ENCODE assay signal across 9 cellular contexts in the genomic region with DNA sequence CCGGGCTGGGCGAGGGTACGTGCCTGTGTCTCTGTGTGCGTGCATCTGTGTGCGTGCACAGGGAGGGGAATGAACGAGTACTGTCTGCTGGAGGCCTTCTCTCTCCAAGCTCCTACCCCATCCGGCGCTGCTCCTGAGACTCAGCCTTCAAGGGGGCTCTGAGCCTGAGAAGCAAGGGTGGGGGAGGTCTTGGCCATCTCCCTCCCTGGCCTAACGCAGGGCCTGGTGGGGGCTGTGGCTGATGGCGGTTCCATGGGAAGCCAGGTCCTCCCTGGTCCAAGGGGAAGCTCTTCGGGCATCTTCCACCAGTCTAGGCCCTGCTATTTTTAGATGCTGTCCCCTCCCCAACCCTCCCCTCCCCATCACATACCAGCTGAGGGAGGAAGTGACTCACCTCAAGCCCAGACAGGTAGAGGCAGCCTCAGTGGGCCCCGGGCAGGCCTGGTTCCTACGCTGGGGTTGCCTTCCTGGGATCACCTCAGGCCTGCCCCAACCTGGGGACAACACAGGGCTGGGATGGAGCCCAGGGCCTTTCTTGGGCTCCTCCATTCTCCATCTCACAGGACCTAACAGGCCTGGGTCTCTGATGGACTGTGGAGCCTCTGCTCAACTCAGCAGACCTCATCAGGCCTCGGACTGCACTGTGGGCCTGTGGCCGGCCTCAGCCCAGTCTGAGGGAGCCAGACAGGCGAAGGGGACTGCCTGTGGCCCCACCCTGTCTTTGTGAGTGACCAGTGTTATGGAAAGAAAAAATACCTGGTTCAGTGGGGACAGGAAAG. TPM values are rescaled to one million over a fixed set of nuclear protein-coding genes. Genes with fewer than 3 reads are reported as not detected.
DNase-seq lines count a peak whose midpoint lies in the region; ATAC-seq and TF ChIP-seq lines count a peak whose summit lies in the region.
"Had no signal": no experiment of that assay in that cellular context is flagged by ENCODE, and none has a peak within 500 bp of the region (broad histone marks: within the 10 kb centered on the region; RNA-seq: fewer than 3 reads in every experiment).

No MANE protein-coding gene starts in this region.

- H3K79me2 ChIP-seq in neural progenitor cell (ENCODE audit: low read depth): no peaks in the 10 kb centered on the region

- ATAC-seq in HG03196 (IDR thresholded peaks at IDR 0.05; ENCODE audit: unreplicated experiment): no peak
- ATAC-seq in HG03097 (IDR thresholded peaks at IDR 0.05; ENCODE audit: low FRiP score, unreplicated experiment): no peak

- no TSS peak for BruUV-seq in Caco-2 (replicated peaks; lab: Mats Ljungman, UMichigan)

- intact Hi-C loops in Caco-2 (cut with micrococcal nuclease; ENCODE audit: unreplicated experiment): no loop called here

- no peak overlapping the region for H3K4me2 ChIP-seq in neural progenitor cell

- H3K9me3 Mint-ChIP-seq in Caco-2 (ENCODE audit: unreplicated experiment) (no peaks in the 10 kb centered on the region), neural progenitor cell (no peaks in the 10 kb centered on the region)
- H3K9me3 Mint-ChIP-seq in activated naive CD8-positive, alpha-beta T cell (ENCODE audit: low read depth): no peaks in the 10 kb centered on the region

- H3K27ac ChIP-seq in neural progenitor cell: no peak overlapping the region

- peaks cover 44% of the 10 kb centered on the region for H3K4me1 ChIP-seq in Caco-2
- peaks cover 20% of the 10 kb centered on the region for H3K4me1 ChIP-seq in neural progenitor cell

- H3K36me3 Mint-ChIP-seq in Caco-2 (ENCODE audit: insufficient read depth, unreplicated experiment) (peaks cover 23% of the 10 kb centered on the region), neural progenitor cell (peaks cover 3% of the 10 kb centered on the region)
- H3K36me3 Mint-ChIP-seq in activated naive CD8-positive, alpha-beta T cell: no peaks in the 10 kb centered on the region

- no peak for DNase-seq in Caco-2
- DNase-seq in T follicular helper cell (ENCODE audit: low read depth): peak; percentile 62
- DNase-seq in neural progenitor cell (ENCODE audit: low spot score): no peak
- no peak for DNase-seq in GM10248 (ENCODE audit: extremely low spot score)
- DNase-seq in NCI-H146 (lab: John Stamatoyannopoulos, UW): no peak
- DNase-seq: head of caudate nucleus had no signal

- POLR2A ChIA-PET in Caco-2 (lab: Charles Lee): interaction anchor here (0.6 to 4.2 kb wide), 9 partner anchors 9 to 151 kb away, joined by 3 to 127 read pairs (median 7); partner anchors contain the start of genes ASCC1 and DDIT4
- POLR2A ChIA-PET in GM10248 (lab: Yijun Ruan, JAX): interaction anchor here (0.6 to 2.6 kb wide), 5 partner anchors 19 to 774 kb away, joined by 3 to 13 read pairs (median 10); partner anchors contain the start of genes DDIT4 and P4HA1

- H3K36me3 ChIP-seq in Caco-2 (ENCODE audit: control insufficient read depth, insufficient read depth, low read length) (no peaks in the 10 kb centered on the region), neural progenitor cell (no peaks in the 10 kb centered on the region)

- no peak for TF ChIP-seq CTCF in Caco-2 (IDR thresholded peaks at IDR 0.05; ENCODE audit: insufficient read depth in 1 of 2, low read depth in 1 of 2, low read length in 1 of 2, severe bottlenecking in 1 of 2, unreplicated experiment in 1 of 2)
- no peak for TF ChIP-seq CTCF in neural progenitor cell (IDR thresholded peaks at IDR 0.05)
- no peak for TF ChIP-seq CTCF in GM10248 (IDR thresholded peaks at IDR 0.05; ENCODE audit: control extremely low read depth, extremely low read depth, low read depth, missing control alignments)

- H3K27ac Mint-ChIP-seq in Caco-2 (ENCODE audit: unreplicated experiment) (peak overlapping the region; percentile 99), neural progenitor cell (peak overlapping the region; percentile 92)
- peak overlapping the region; percentile 100 for H3K27ac Mint-ChIP-seq in activated naive CD8-positive, alpha-beta T cell

- H3K27me3 ChIP-seq in Caco-2 (replicated peaks; ENCODE audit: control insufficient read depth, insufficient read depth, low read length) (no peaks in the 10 kb centered on the region), neural progenitor cell (peaks cover 17% of the 10 kb centered on the region)

- H3K4me3 Mint-ChIP-seq in Caco-2 (ENCODE audit: unreplicated experiment) (no peak overlapping the region), neural progenitor cell (peak overlapping the region; percentile 63)
- H3K4me3 Mint-ChIP-seq in activated naive CD8-positive, alpha-beta T cell: peak overlapping the region; percentile 46

- H3K9ac ChIP-seq in neural progenitor cell: no peak overlapping the region

- H3K4me3 ChIP-seq in Caco-2 (ENCODE audit: low read depth, low read length) (no peak overlapping the region), neural progenitor cell (no peak overlapping the region)

- H3K9me3 ChIP-seq in Caco-2 (no peaks in the 10 kb centered on the region), neural progenitor cell (ENCODE audit: low read depth) (no peaks in the 10 kb centered on the region)

- H3K27me3 Mint-ChIP-seq in Caco-2 (ENCODE audit: insufficient read depth, unreplicated experiment) (no peaks in the 10 kb centered on the region), neural progenitor cell (ENCODE audit: insufficient read depth, low read depth) (peaks cover 15% of the 10 kb centered on the region)
- no peaks in the 10 kb centered on the region for H3K27me3 Mint-ChIP-seq in activated naive CD8-positive, alpha-beta T cell

- no peaks in the 10 kb centered on the region for H4K20me1 ChIP-seq in neural progenitor cell (ENCODE audit: low read depth)

- peaks cover 49% of the 10 kb centered on the region for H3K4me1 Mint-ChIP-seq in Caco-2 (ENCODE audit: low read depth, unreplicated experiment)
- H3K4me1 Mint-ChIP-seq in activated naive CD8-positive, alpha-beta T cell (ENCODE audit: low read depth): peaks cover 68% of the 10 kb centered on the region
- peaks cover 55% of the 10 kb centered on the region for H3K4me1 Mint-ChIP-seq in neural progenitor cell

- CTCF ChIA-PET in Caco-2 (lab: Charles Lee) (interaction anchor here (0.6 to 2.7 kb wide), 6 partner anchors 14 to 62 kb away, joined by 4 to 17 read pairs (median 7); no protein-coding TSS in a partner anchor), GM10248 (lab: Yijun Ruan, JAX) (interaction anchor here (1.0 to 6.3 kb wide), 6 partner anchors 10 to 274 kb away, joined by 3 to 41 read pairs (median 6); no protein-coding TSS in a partner anchor)

- no peak overlapping the region for H2AFZ ChIP-seq in neural progenitor cell (replicated peaks)

- H3F3A ChIP-seq in neural progenitor cell (ENCODE audit: low read depth): peaks cover 38% of the 10 kb centered on the region

RNA-seq across cellular contexts. Expression of gene DNAJB12, which starts 32.2 kb away (rescaled TPM):
- 56.0 and 58.1 TPM in 2 replicates for total RNA-seq in Caco-2 (2022)
- total RNA-seq in neural progenitor cell (ENCODE audit: low replicate concordance): 8.8 and 16.1 TPM in 2 replicates

RNA-seq across cellular contexts. Expression of gene DDIT4, which starts 48.7 kb away (rescaled TPM):
- 152 and 155 TPM in 2 replicates for total RNA-seq in Caco-2 (2022)
- total RNA-seq in neural progenitor cell (ENCODE audit: low replicate concordance): 257 and 436 TPM in 2 replicates
